In the genomic region with DNA sequence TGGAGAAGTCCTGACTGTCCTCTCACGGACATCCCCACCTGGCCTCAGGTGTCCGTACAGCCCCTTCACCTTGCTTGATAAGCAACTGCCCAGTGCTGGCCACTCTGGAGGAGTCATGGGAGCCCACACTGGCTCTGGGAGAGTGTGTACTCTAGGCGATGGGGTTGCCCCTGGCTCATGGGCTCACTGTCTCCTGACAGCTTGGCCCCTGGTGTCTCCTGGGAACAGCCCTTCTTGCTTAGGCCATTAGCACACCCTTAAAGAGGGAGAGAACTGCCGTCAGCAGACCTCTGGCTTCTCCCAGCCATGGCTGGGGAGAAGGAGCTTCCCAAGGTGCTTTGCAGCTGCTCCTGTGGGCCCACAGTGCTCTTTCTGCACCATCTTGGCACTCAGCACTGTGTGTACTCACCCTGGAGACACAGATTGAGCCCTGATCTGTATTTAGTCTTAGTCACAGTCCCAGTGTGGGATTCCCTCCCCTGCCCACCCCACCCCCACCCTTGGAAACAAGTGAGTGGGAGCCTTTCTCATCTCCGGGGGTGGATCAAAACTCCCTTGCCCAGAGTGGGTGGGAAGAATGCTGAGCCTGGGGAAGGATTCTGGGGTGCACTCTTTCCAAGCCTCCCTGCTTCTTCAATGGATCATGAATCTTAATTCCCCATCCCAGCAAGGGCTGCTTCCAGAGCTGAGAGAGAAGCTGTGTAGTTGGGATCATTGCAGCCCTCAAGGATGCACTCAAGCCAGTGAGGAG, we compare ENCODE assay signal across 20 cellular contexts.
A peak's percentile ranks its signal among the peaks of the same experiment; 100 is the strongest.
DNase-seq lines count a peak whose midpoint lies in the region; ATAC-seq and TF ChIP-seq lines count a peak whose summit lies in the region.
"Had no signal": no experiment of that assay in that cellular context is flagged by ENCODE, and none has a peak within 500 bp of the region (broad histone marks: within the 10 kb centered on the region; RNA-seq: fewer than 3 reads in every experiment).

No MANE protein-coding gene starts in this region.

- no peak for TF ChIP-seq CTCF in left ventricle myocardium inferior (IDR thresholded peaks at IDR 0.05; ENCODE audit: borderline replicate concordance)
- no peak for TF ChIP-seq CTCF in esophagus muscularis mucosa (IDR thresholded peaks at IDR 0.05)
- no peak for TF ChIP-seq CTCF in upper lobe of right lung (IDR thresholded peaks at IDR 0.05)
- TF ChIP-seq CTCF in hepatocyte (IDR thresholded peaks at IDR 0.05; ENCODE audit: poor library complexity) = no peak

- no peak overlapping the region for H2AFZ ChIP-seq in hepatocyte
- H2AFZ ChIP-seq: GM23248 had no signal

- no peaks in the 10 kb centered on the region for H3K9me3 ChIP-seq in left ventricle myocardium inferior (replicated peaks)
- H3K9me3 ChIP-seq in esophagus muscularis mucosa = no peaks in the 10 kb centered on the region
- H3K9me3 ChIP-seq in upper lobe of right lung = no peaks in the 10 kb centered on the region
- no peaks in the 10 kb centered on the region for H3K9me3 ChIP-seq in hepatocyte (ENCODE audit: low read depth)
- H3K9me3 ChIP-seq: A549 had no signal

- DNase-seq in cardiac septum (ENCODE audit: low spot score) = peak; percentile 47
- no peak for DNase-seq in left ventricle myocardium inferior
- DNase-seq in esophagus muscularis mucosa (ENCODE audit: extremely low spot score) = peak; percentile 84
- no peak for DNase-seq in upper lobe of right lung
- no peak for DNase-seq in NCI-H2029 (lab: John Stamatoyannopoulos, UW)
- no peak for DNase-seq in activated effector memory CD4-positive, alpha-beta T cell treated with Interleukin-2 at 50 U/mL for 16 hours
- DNase-seq in hepatocyte (ENCODE audit: low spot score) = no peak
- DNase-seq: 8988T; ACHN; C1 segment of cervical spinal cord; Calu3; CD4-positive, alpha-beta memory T cell; COR-L47; DMS53; DMS79 treated with DMSO at 0.1 percent for 48 hours; GF-D8; H7; HCEC 1CT had no signal

- H3K4me2 ChIP-seq in hepatocyte = no peak overlapping the region

- ATAC-seq in upper lobe of right lung = peak; percentile 30

- H3K79me2 ChIP-seq in hepatocyte = no peaks in the 10 kb centered on the region

- H4K20me1 ChIP-seq in hepatocyte (ENCODE audit: insufficient read depth, poor library complexity, severe bottlenecking) = no peaks in the 10 kb centered on the region

- TF ChIP-seq EP300 in esophagus muscularis mucosa (IDR thresholded peaks at IDR 0.05) = no peak

- no peak for TF ChIP-seq POLR2A in esophagus muscularis mucosa (IDR thresholded peaks at IDR 0.05; ENCODE audit: low read depth)

- H3K36me3 ChIP-seq in left ventricle myocardium inferior (no peaks in the 10 kb centered on the region), esophagus muscularis mucosa (no peaks in the 10 kb centered on the region), upper lobe of right lung (no peaks in the 10 kb centered on the region), hepatocyte (replicated peaks; ENCODE audit: insufficient read depth, low read depth) (no peaks in the 10 kb centered on the region)

- no peaks in the 10 kb centered on the region for H3K9me2 ChIP-seq in hepatocyte (replicated peaks; ENCODE audit: insufficient read depth)

- H3K27ac ChIP-seq in left ventricle myocardium inferior (replicated peaks) (no peak overlapping the region), esophagus muscularis mucosa (replicated peaks in 1 of 4) (no peak overlapping the region), upper lobe of right lung (no peak overlapping the region), hepatocyte (no peak overlapping the region)
- H3K27ac ChIP-seq: A549, GM23248 had no signal

- WGBS in esophagus muscularis mucosa = 97% methylated on average over 4 of the region's 5 CpGs
- WGBS in hepatocyte (ENCODE audit: low lambda C conversion rate, missing lambda C conversion rate) = 89% methylated on average over 4 of the region's 5 CpGs

- no peak overlapping the region for H3K4me3 ChIP-seq in left ventricle myocardium inferior
- H3K4me3 ChIP-seq in esophagus muscularis mucosa = no peak overlapping the region
- no peak overlapping the region for H3K4me3 ChIP-seq in upper lobe of right lung
- H3K4me3 ChIP-seq in hepatocyte = no peak overlapping the region
- H3K4me3 ChIP-seq: A549, GM23248 had no signal

- H3K4me1 ChIP-seq in left ventricle myocardium inferior (no peaks in the 10 kb centered on the region), esophagus muscularis mucosa (peaks cover 0 to 14% (median 4%) of the 10 kb centered on the region in 4 donors), upper lobe of right lung (no peaks in the 10 kb centered on the region), hepatocyte (ENCODE audit: insufficient read depth) (no peaks in the 10 kb centered on the region)

- intact Hi-C loops in cardiac septum (cut with DNase I) = no loop called here
- intact Hi-C loops in left ventricle myocardium inferior (cut with micrococcal nuclease) = no loop called here
- intact Hi-C loops in esophagus muscularis mucosa (cut with DNase I) = no loop called here
- intact Hi-C loops in upper lobe of right lung (cut with DNase I) = no loop called here

- H3K27me3 ChIP-seq in left ventricle myocardium inferior (ENCODE audit: low read depth) = peaks cover 51% of the 10 kb centered on the region
- peaks cover 0 to 5% (median 0%) of the 10 kb centered on the region in 4 donors for H3K27me3 ChIP-seq in esophagus muscularis mucosa
- no peaks in the 10 kb centered on the region for H3K27me3 ChIP-seq in upper lobe of right lung
- H3K27me3 ChIP-seq in hepatocyte = no peaks in the 10 kb centered on the region

Comparison
In these comparisons a context has a peak if more than half of its experiments do, and no peak if none do; other contexts are left out.
1. DNase-seq: peak in cardiac septum (single experiment) and esophagus muscularis mucosa (single experiment); none in left ventricle myocardium inferior (single experiment), upper lobe of right lung (single experiment), NCI-H2029 (single experiment), activated effector memory CD4-positive, alpha-beta T cell treated with Interleukin-2 at 50 U/mL for 16 hours (single experiment) and hepatocyte (single experiment).